ENCODE assay signal across 9 cellular contexts in the genomic region with DNA sequence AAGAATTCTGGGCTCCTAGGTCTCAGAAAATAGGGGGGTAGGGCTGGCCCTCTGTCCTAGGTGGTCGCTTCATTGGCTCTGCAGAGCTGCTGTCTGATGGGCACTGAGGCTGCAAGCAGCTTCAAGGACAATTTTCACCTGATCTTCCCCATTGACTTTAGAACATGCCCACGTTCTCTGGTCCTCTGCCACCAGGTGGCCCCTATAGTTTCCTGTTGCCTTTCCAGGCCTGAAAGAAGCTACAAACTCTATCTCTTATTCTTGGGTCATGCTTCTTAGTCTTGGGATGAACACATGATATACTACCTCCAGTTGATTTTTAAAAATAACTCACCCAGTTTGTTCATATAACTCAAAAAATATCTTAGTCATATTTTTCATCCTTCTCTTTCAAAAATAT. TPM values are rescaled to one million over a fixed set of nuclear protein-coding genes. Genes with fewer than 3 reads are reported as not detected.
A peak's percentile ranks its signal among the peaks of the same experiment; 100 is the strongest.
DNase-seq lines count a peak whose midpoint lies in the region; ATAC-seq, FAIRE-seq and TF ChIP-seq lines count a peak whose summit lies in the region.
"Had no signal": no experiment of that assay in that cellular context is flagged by ENCODE, and none has a peak within 500 bp of the region (broad histone marks: within the 10 kb centered on the region; RNA-seq: fewer than 3 reads in every experiment).

No MANE protein-coding gene starts in this region.

- no peaks in the 10 kb centered on the region for H3K4me1 ChIP-seq in ovary (ENCODE audit: insufficient read depth)

- ATAC-seq in left lobe of liver = peak; percentile 71
- ATAC-seq in HG03175 (IDR thresholded peaks at IDR 0.05; ENCODE audit: unreplicated experiment) = no peak

- TF ChIP-seq CTCF in type B pancreatic cell (conservative IDR thresholded peaks at IDR 0.05) (peak; percentile 64), ovary (IDR thresholded peaks at IDR 0.05) (no peak)

- H3K27me3 Mint-ChIP-seq in type B pancreatic cell = no peaks in the 10 kb centered on the region

- no peak overlapping the region for H3K4me3 Mint-ChIP-seq in type B pancreatic cell

- no peaks in the 10 kb centered on the region for H3K4me1 Mint-ChIP-seq in type B pancreatic cell (ENCODE audit: unreplicated experiment)

- no peak overlapping the region for H3K4me3 ChIP-seq in ovary

- 58 to 70% (median 68%) methylated on average over 2 of the region's 2 CpGs for WGBS in ovary, 3 donors

- H3K27ac ChIP-seq in ovary = no peak overlapping the region

- peak; percentile 20 to 39 for DNase-seq in AML-193 (lab: John Stamatoyannopoulos, UW)
- DNase-seq in GM12892 (ENCODE audit: insufficient read length) = peak; percentile 13
- peak; percentile 54 for DNase-seq in NOMO-1 treated with DMSO at 0.1 percent for 48 hours (lab: John Stamatoyannopoulos, UW; ENCODE audit: unreplicated experiment)
- DNase-seq in activated naive CD4-positive, alpha-beta T cell treated with anti-CD3 and anti-CD28 coated beads, Interleukin-2, amount 50 U/mL, for 16 hours = peak; percentile 38
- DNase-seq in left lobe of liver (ENCODE audit: low spot score) = no peak
- no peak for DNase-seq in type B pancreatic cell (ENCODE audit: extremely low spot score, unreplicated experiment)
- DNase-seq in ovary = no peak

- no peaks in the 10 kb centered on the region for H3K9me3 Mint-ChIP-seq in type B pancreatic cell

- H3K36me3 ChIP-seq in ovary = no peaks in the 10 kb centered on the region

- TF ChIP-seq POLR2A in GM12892 (IDR thresholded peaks at IDR 0.05; ENCODE audit: low read depth, low read length) (no peak), ovary (IDR thresholded peaks at IDR 0.05) (no peak)

- FAIRE-seq in GM12892 (lab: Jason Lieb, UNC) = no peak

- intact Hi-C loops in ovary (cut with DNase I) = no loop called here

- H3K9me3 ChIP-seq in ovary = no peaks in the 10 kb centered on the region

- no peak overlapping the region for H3K27ac Mint-ChIP-seq in type B pancreatic cell

- no peaks in the 10 kb centered on the region for H3K27me3 ChIP-seq in ovary

- H3K36me3 Mint-ChIP-seq in type B pancreatic cell = no peaks in the 10 kb centered on the region

- no peak for TF ChIP-seq EP300 in ovary (IDR thresholded peaks at IDR 0.05)

RNA-seq across cellular contexts. Expression of gene SPZ1, which starts 26.3 kb away (rescaled TPM):
- polyA plus RNA-seq in GM12892 (2012; ENCODE audit: missing spikeins) = not detected
- total RNA-seq in left lobe of liver = not detected
- total RNA-seq in type B pancreatic cell (ENCODE audit: low replicate concordance) = not detected in 2 replicates
- total RNA-seq in ovary = not detected
- not detected for polyA plus RNA-seq in ovary
- total RNA-seq: subcutaneous adipose tissue had no signal

Comparison
In these comparisons a context has a peak if more than half of its experiments do, and no peak if none do; other contexts are left out.
1. DNase-seq: peak in AML-193 (2 of 2), GM12892 (single experiment), NOMO-1 treated with DMSO at 0.1 percent for 48 hours (single experiment) and activated naive CD4-positive, alpha-beta T cell treated with anti-CD3 and anti-CD28 coated beads, Interleukin-2, amount 50 U/mL, for 16 hours (single experiment); none in left lobe of liver (single experiment), type B pancreatic cell (single experiment) and ovary (0 of 5).